ENCODE assay signal across 22 cellular contexts in genomic region chr1:247614625-247615024, GRCh38. TPM values are rescaled to one million over a fixed set of nuclear protein-coding genes. Genes with fewer than 3 reads are reported as not detected.
DNase-seq lines count a peak whose midpoint lies in the region; ATAC-seq lines count a peak whose summit lies in the region.
"Had no signal": no experiment of that assay in that cellular context is flagged by ENCODE, and none has a peak within 500 bp of the region (broad histone marks: within the 10 kb centered on the region; RNA-seq: fewer than 3 reads in every experiment).

No MANE protein-coding gene starts in this region.

- no peak overlapping the region for H2BK15ac ChIP-seq in neuronal stem cell (ENCODE audit: low read length)

- no peak overlapping the region for H2BK12ac ChIP-seq in neuronal stem cell (ENCODE audit: low read length)

- H2AK5ac ChIP-seq in neuronal stem cell (ENCODE audit: low read depth, low read length): no peak overlapping the region

- H3K27me3 Mint-ChIP-seq in stimulated activated naive CD8-positive, alpha-beta T cell treated with anti-CD3 and anti-CD28 coated beads, Interleukin-15, amount 100 ng/mL, for 72 hours: peaks cover 2% of the 10 kb centered on the region

- peak overlapping the region; percentile 1 for H3K23ac ChIP-seq in neuronal stem cell (ENCODE audit: low read depth, low read length, poor library complexity)

- no peak overlapping the region for H3K4ac ChIP-seq in neuronal stem cell (ENCODE audit: low read length)

- H3K9me3 Mint-ChIP-seq in stimulated activated naive CD8-positive, alpha-beta T cell treated with anti-CD3 and anti-CD28 coated beads, Interleukin-15, amount 100 ng/mL, for 72 hours: peaks cover 0 to 9% of the 10 kb centered on the region in 2 donors

- no peak for DNase-seq in stimulated activated naive CD8-positive, alpha-beta T cell treated with anti-CD3 and anti-CD28 coated beads, Interleukin-15, Interleukin-2, amounts not matched to agents 100 U/mL and 50 U/mL, for 24 hours
- no peak for DNase-seq in stimulated activated naive CD8-positive, alpha-beta T cell treated with anti-CD3 and anti-CD28 coated beads, Interleukin-15, amount 100 ng/mL, for 72 hours
- DNase-seq in neuronal stem cell (ENCODE audit: low spot score): no peak
- no peak for DNase-seq in aorta
- no peak for DNase-seq in NCI-H446 treated with DMSO at 0.1 percent for 48 hours (lab: John Stamatoyannopoulos, UW)
- DNase-seq: C1 segment of cervical spinal cord; Calu3; CD4-positive, alpha-beta memory T cell; COR-L47; DMS53; DMS79 treated with DMSO at 0.1 percent for 48 hours; GF-D8; HFFc6 had no signal

- H3K4me3 ChIP-seq in neuronal stem cell (ENCODE audit: low read length in 2 of 2) (no peak overlapping the region), aorta (ENCODE audit: low read length in 2 of 2) (no peak overlapping the region)
- H3K4me3 ChIP-seq: GM23338, HAP-1 had no signal

- no peaks in the 10 kb centered on the region for H3K9me3 ChIP-seq in neuronal stem cell (replicated peaks in 1 of 2; ENCODE audit: control insufficient read depth in 2 of 2, insufficient read depth in 1 of 2, low read depth in 1 of 2, low read length in 2 of 2)
- peaks cover 2% of the 10 kb centered on the region for H3K9me3 ChIP-seq in aorta (ENCODE audit: control insufficient read depth, low read length)
- H3K9me3 ChIP-seq: HAP-1 had no signal

- no peaks in the 10 kb centered on the region for H3K79me1 ChIP-seq in neuronal stem cell (ENCODE audit: low read depth, low read length)

- H3K9ac ChIP-seq in neuronal stem cell (ENCODE audit: low read depth, low read length, poor library complexity): no peak overlapping the region

- H2BK120ac ChIP-seq in neuronal stem cell (ENCODE audit: low read depth, low read length): no peak overlapping the region

- no peaks in the 10 kb centered on the region for H3K4me1 Mint-ChIP-seq in stimulated activated naive CD8-positive, alpha-beta T cell treated with anti-CD3 and anti-CD28 coated beads, Interleukin-15, amount 100 ng/mL, for 72 hours
- H3K4me1 Mint-ChIP-seq: CD4-positive, alpha-beta memory T cell had no signal

- no peak overlapping the region for H4K91ac ChIP-seq in neuronal stem cell (ENCODE audit: low read depth, low read length, poor library complexity)

- peak; percentile 40 for ATAC-seq in stimulated activated naive CD8-positive, alpha-beta T cell treated with anti-CD3 and anti-CD28 coated beads, Interleukin-15, Interleukin-2, amounts not matched to agents 100 U/mL and 50 U/mL, for 24 hours
- ATAC-seq in stimulated activated naive CD8-positive, alpha-beta T cell treated with anti-CD3 and anti-CD28 coated beads, Interleukin-15, amount 100 ng/mL, for 72 hours: no peak
- peak; percentile 29 for ATAC-seq in aorta (ENCODE audit: low FRiP score)
- no peak for ATAC-seq in HG02938 (IDR thresholded peaks at IDR 0.05; ENCODE audit: unreplicated experiment)
- ATAC-seq: GM23338 had no signal

- H4K8ac ChIP-seq in neuronal stem cell (ENCODE audit: low read depth, low read length): no peak overlapping the region

- H3K4me2 ChIP-seq in neuronal stem cell (ENCODE audit: insufficient read depth, low read length, poor library complexity, severe bottlenecking): no peak overlapping the region
- H3K4me2 ChIP-seq: GM23338 had no signal

- H3K4me3 Mint-ChIP-seq in stimulated activated naive CD8-positive, alpha-beta T cell treated with anti-CD3 and anti-CD28 coated beads, Interleukin-15, amount 100 ng/mL, for 72 hours: no peak overlapping the region
- H3K4me3 Mint-ChIP-seq: CD4-positive, alpha-beta memory T cell; GM23338; HFFc6 had no signal

- H3K27ac ChIP-seq in neuronal stem cell (replicated peaks; ENCODE audit: low read length) (no peak overlapping the region), aorta (ENCODE audit: low read depth in 1 of 2, low read length in 2 of 2) (no peak overlapping the region)

- H2AFZ ChIP-seq in neuronal stem cell (ENCODE audit: low read length): no peak overlapping the region
- H2AFZ ChIP-seq: GM23338 had no signal

- WGBS in neuronal stem cell (ENCODE audit: extremely low coverage in 2 of 2, insufficient read length in 2 of 2, insufficient replicate concordance in 1 of 2), 2 donors: no CpG with 5 or more reads among the region's 5 CpGs
- 78 to 79% methylated on average over 5 of the region's 5 CpGs for WGBS in aorta, 2 donors

- H3K27me3 ChIP-seq in neuronal stem cell (ENCODE audit: control insufficient read depth in 3 of 3, insufficient read depth in 3 of 3, low read depth in 1 of 3, low read length in 3 of 3) (no peaks in the 10 kb centered on the region), aorta (ENCODE audit: control insufficient read depth in 1 of 2, insufficient read depth in 2 of 2, low read length in 1 of 2) (no peaks in the 10 kb centered on the region)

- H2BK5ac ChIP-seq in neuronal stem cell (ENCODE audit: low read length): no peak overlapping the region

- no peak overlapping the region for H3K14ac ChIP-seq in neuronal stem cell (ENCODE audit: low read length)

- no peaks in the 10 kb centered on the region for H3K36me3 ChIP-seq in neuronal stem cell (replicated peaks in 1 of 2; ENCODE audit: control insufficient read depth in 2 of 2, insufficient read depth in 2 of 2, low read length in 2 of 2)
- H3K36me3 ChIP-seq in aorta (ENCODE audit: control insufficient read depth in 1 of 2, insufficient read depth in 2 of 2, low read length in 1 of 2): no peaks in the 10 kb centered on the region
- H3K36me3 ChIP-seq: HAP-1 had no signal

- H3K27ac Mint-ChIP-seq in stimulated activated naive CD8-positive, alpha-beta T cell treated with anti-CD3 and anti-CD28 coated beads, Interleukin-15, amount 100 ng/mL, for 72 hours: no peak overlapping the region
- H3K27ac Mint-ChIP-seq: CD4-positive, alpha-beta memory T cell; GM23338; HFFc6 had no signal

- no peaks in the 10 kb centered on the region for H3K4me1 ChIP-seq in neuronal stem cell (ENCODE audit: control insufficient read depth in 2 of 2, insufficient read depth in 1 of 2, low read depth in 1 of 2, low read length in 2 of 2)
- no peaks in the 10 kb centered on the region for H3K4me1 ChIP-seq in aorta (ENCODE audit: control insufficient read depth in 1 of 2, insufficient read depth in 2 of 2, low read length in 2 of 2)
- H3K4me1 ChIP-seq: HAP-1 had no signal

- intact Hi-C loops in aorta (cut with DNase I): no loop called here

- no peak overlapping the region for H3K18ac ChIP-seq in neuronal stem cell (ENCODE audit: low read length)

RNA-seq across cellular contexts. Expression of gene OR2G3, which starts 9.2 kb away (rescaled TPM):
- not detected for polyA plus RNA-seq in neuronal stem cell (2013, experiment 1 of 2)
- polyA plus RNA-seq in neuronal stem cell (2013, experiment 2 of 2): not detected
- not detected for total RNA-seq in aorta
- not detected for polyA plus RNA-seq in aorta
- total RNA-seq: A172; A673; Calu3; CD4-positive, alpha-beta memory T cell; Daoy; G401; GM23338; H4; HFFc6 had no signal
- polyA plus RNA-seq: BJ; CD4-positive, alpha-beta memory T cell; GM23338 had no signal

RNA-seq across cellular contexts. Expression of gene OR2G2, which starts 26.5 kb away (rescaled TPM):
- polyA plus RNA-seq in neuronal stem cell (2013, experiment 1 of 2): not detected
- not detected for polyA plus RNA-seq in neuronal stem cell (2013, experiment 2 of 2)
- not detected for total RNA-seq in aorta
- polyA plus RNA-seq in aorta: not detected
- total RNA-seq: A172; A673; Calu3; CD4-positive, alpha-beta memory T cell; Daoy; G401; GM23338; H4; HFFc6 had no signal
- polyA plus RNA-seq: BJ; CD4-positive, alpha-beta memory T cell; GM23338 had no signal

Comparison
In these comparisons a context has a peak if more than half of its experiments do, and no peak if none do; other contexts are left out.
1. ATAC-seq: peak in stimulated activated naive CD8-positive, alpha-beta T cell treated with anti-CD3 and anti-CD28 coated beads, Interleukin-15, Interleukin-2, amounts not matched to agents 100 U/mL and 50 U/mL, for 24 hours (single experiment) and aorta (single experiment); none in stimulated activated naive CD8-positive, alpha-beta T cell treated with anti-CD3 and anti-CD28 coated beads, Interleukin-15, amount 100 ng/mL, for 72 hours (single experiment) and HG02938 (single experiment).